ENCODE assay signal across 8 cellular contexts in the genomic region with DNA sequence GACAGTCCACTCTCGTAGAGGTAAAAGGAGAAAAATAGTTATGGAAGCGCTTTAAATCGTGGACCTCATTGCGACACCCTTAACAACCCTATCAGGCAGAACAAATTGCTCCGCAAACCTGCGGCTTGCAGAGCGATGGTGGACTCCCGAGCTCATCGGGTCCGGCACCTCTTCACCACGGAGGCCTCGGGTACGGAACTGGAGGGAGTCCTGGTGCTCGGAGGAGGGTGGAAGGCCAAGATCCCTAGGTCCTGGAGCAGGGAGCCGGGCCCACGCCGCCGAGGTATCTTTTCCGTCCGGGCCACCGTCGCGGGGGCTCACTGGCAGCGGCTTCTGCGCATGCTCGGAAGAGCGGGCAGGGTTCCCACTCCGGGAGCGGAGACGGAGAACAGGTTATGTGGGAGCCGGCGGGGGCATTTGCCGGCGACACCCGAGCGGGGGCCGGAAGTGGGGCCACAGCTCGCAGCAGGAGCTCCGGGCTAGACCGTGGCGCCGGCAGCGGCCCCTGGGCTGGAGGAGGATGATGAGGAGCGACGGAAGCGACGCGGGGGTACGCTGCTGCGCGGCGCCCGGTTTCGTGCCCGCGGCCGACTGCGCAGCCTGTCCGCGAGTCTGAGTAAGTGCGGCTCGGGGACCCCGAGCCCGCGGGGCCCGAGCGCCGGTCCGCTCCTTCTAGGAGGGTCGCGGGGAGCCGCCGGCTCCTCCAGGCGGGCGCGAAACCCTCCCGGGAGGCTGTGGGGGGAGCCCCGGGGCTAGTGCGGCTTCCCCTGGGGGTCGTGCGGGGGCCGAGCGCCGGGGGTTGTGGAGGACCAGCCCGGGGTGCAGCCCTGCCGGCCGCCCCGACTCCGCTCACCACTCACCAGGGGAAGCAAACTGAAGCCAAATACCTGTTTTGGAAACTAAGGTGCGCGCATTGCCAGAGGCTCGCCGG. TPM values are rescaled to one million over a fixed set of nuclear protein-coding genes. Genes with fewer than 3 reads are reported as not detected.
DNase-seq lines count a peak whose midpoint lies in the region; ATAC-seq and TF ChIP-seq lines count a peak whose summit lies in the region.

A gene (plus strand): TSS at position 349 of the 931 bp plus-strand sequence. CDS start 10,827 bp downstream, outside the sequence.

- peak within 1 kb of the TSS; percentile 89 for H3K4me3 Mint-ChIP-seq in nephron progenitor cell
- H3K4me3 Mint-ChIP-seq in stimulated activated naive CD8-positive, alpha-beta T cell treated with anti-CD3 and anti-CD28 coated beads, Interleukin-15, Interleukin-2, amounts not matched to agents 100 ng/mL and 50 ng/mL, for 24 hours: peak within 1 kb of the TSS; percentile 88

- no peaks in the 10 kb centered on the region for H3K27me3 ChIP-seq in RWPE2 (ENCODE audit: insufficient read depth, poor library complexity, severe bottlenecking)

- H3K9me3 Mint-ChIP-seq in nephron progenitor cell: no peaks in the 10 kb centered on the region
- no peaks in the 10 kb centered on the region for H3K9me3 Mint-ChIP-seq in stimulated activated naive CD8-positive, alpha-beta T cell treated with anti-CD3 and anti-CD28 coated beads, Interleukin-15, Interleukin-2, amounts not matched to agents 100 ng/mL and 50 ng/mL, for 24 hours

- peak; percentile 91 for DNase-seq in ELR (ENCODE audit: low read depth)
- DNase-seq in H4 (ENCODE audit: low spot score): peak; percentile 73
- DNase-seq in LNCaP clone FGC (ENCODE audit: low read depth): peak; percentile 51
- DNase-seq in RWPE2 (ENCODE audit: low spot score): peak; percentile 86
- peak; percentile 85 for DNase-seq in activated effector memory CD4-positive, alpha-beta T cell treated with Interleukin-2 at 50 U/mL for 16 hours
- peak; percentile 76 for DNase-seq in fibroblast of the conjunctiva (ENCODE audit: low read depth)
- peak; percentile 88 for DNase-seq in nephron progenitor cell

- peak; percentile 70 for ATAC-seq in RWPE2 (ENCODE audit: low read depth)

- H3K4me3 ChIP-seq in LNCaP clone FGC (ENCODE audit: low read depth, low read length) (peak within 1 kb of the TSS; percentile 70), RWPE2 (ENCODE audit: severe bottlenecking) (peak within 1 kb of the TSS; percentile 54)

- H3K4me1 ChIP-seq in RWPE2 (ENCODE audit: insufficient read depth, poor library complexity, severe bottlenecking): peaks cover 19% of the 10 kb centered on the region

- peaks cover 3% of the 10 kb centered on the region for H3K27me3 Mint-ChIP-seq in nephron progenitor cell (ENCODE audit: low read depth, poor library complexity)
- no peaks in the 10 kb centered on the region for H3K27me3 Mint-ChIP-seq in stimulated activated naive CD8-positive, alpha-beta T cell treated with anti-CD3 and anti-CD28 coated beads, Interleukin-15, Interleukin-2, amounts not matched to agents 100 ng/mL and 50 ng/mL, for 24 hours

- TF ChIP-seq CTCF in LNCaP clone FGC (IDR thresholded peaks at IDR 0.05; ENCODE audit: control insufficient read depth, extremely low read depth, insufficient read depth) (no peak), RWPE2 (IDR thresholded peaks at IDR 0.05; ENCODE audit: poor library complexity, severe bottlenecking) (no peak), nephron progenitor cell (IDR thresholded peaks at IDR 0.05) (no peak)

- H3K27ac Mint-ChIP-seq in nephron progenitor cell: peak within 1 kb of the TSS; percentile 97
- peak within 1 kb of the TSS; percentile 88 for H3K27ac Mint-ChIP-seq in stimulated activated naive CD8-positive, alpha-beta T cell treated with anti-CD3 and anti-CD28 coated beads, Interleukin-15, Interleukin-2, amounts not matched to agents 100 ng/mL and 50 ng/mL, for 24 hours

- peaks cover 49% of the 10 kb centered on the region for H3K4me1 Mint-ChIP-seq in nephron progenitor cell
- H3K4me1 Mint-ChIP-seq in stimulated activated naive CD8-positive, alpha-beta T cell treated with anti-CD3 and anti-CD28 coated beads, Interleukin-15, Interleukin-2, amounts not matched to agents 100 ng/mL and 50 ng/mL, for 24 hours (ENCODE audit: low read depth): peaks cover 73% of the 10 kb centered on the region

- peak within 1 kb of the TSS; percentile 55 for H3K27ac ChIP-seq in RWPE2 (ENCODE audit: poor library complexity, severe bottlenecking)

- no peaks in the 10 kb centered on the region for H3K9me3 ChIP-seq in RWPE2 (ENCODE audit: severe bottlenecking)

- no peaks in the 10 kb centered on the region for H3K36me3 Mint-ChIP-seq in nephron progenitor cell (ENCODE audit: low read depth)
- H3K36me3 Mint-ChIP-seq in stimulated activated naive CD8-positive, alpha-beta T cell treated with anti-CD3 and anti-CD28 coated beads, Interleukin-15, Interleukin-2, amounts not matched to agents 100 ng/mL and 50 ng/mL, for 24 hours (ENCODE audit: low read depth): peaks cover 8% of the 10 kb centered on the region

- H3K36me3 ChIP-seq in RWPE2 (ENCODE audit: low read depth): peaks cover 3% of the 10 kb centered on the region; the same call in 1 of the 2 replicates

RNA-seq across cellular contexts. Expression of the gene that starts here (rescaled TPM):
- 2.5 and 5.5 TPM in 2 replicates for total RNA-seq in H4 (2014; rRNA removed; shearing (Covaris generic))

Comparison
In these comparisons a context has a peak if more than half of its experiments do, and no peak if none do; other contexts are left out.
1. Peak in every context shown above with its lines: DNase-seq, ATAC-seq, H3K4me3 ChIP-seq and H3K27ac ChIP-seq.